14 cellular contexts compared by ENCODE assay signal in the genomic region with DNA sequence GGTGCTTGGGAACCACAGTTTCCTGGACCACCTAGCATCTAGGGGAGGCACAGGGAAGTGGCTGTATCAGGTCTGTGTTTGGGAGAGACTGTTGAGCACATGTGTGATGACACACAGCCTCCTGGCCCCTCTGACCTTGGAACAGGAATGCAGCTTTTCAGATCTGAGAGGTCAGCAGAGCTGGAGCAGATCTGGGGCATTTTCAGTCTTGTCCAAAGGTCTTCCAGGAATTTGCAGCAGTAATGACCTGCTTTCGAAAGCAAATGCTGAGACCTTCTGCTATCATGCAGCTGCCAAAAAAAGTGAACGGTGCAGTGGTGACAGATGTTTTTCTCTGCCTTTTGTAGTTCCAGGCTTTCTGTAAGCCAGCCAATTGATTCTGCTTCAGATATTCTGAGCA.
"Had no signal": no experiment of that assay in that cellular context is flagged by ENCODE, and none has a peak within 500 bp of the region (broad histone marks: within the 10 kb centered on the region; RNA-seq: fewer than 3 reads in every experiment).

No MANE protein-coding gene starts in this region.

- H2AFZ ChIP-seq: parathyroid adenoma had no signal

- ATAC-seq: lower lobe of right lung, natural killer cell had no signal

- DNase-seq: activated CD4-positive, alpha-beta T cell treated with anti-CD3 and anti-CD28 coated beads, Interleukin-2, amount 10 ng/mL, durations not matched to agents 7 days and 5 days; amniotic stem cell; effector memory CD4-positive, alpha-beta T cell; lower lobe of right lung; natural killer cell; stimulated activated CD4-positive, alpha-beta T cell treated with anti-CD3 and anti-CD28 coated beads, Interleukin-12 subunit alpha, Interleukin-12 subunit beta, amount 100 ng/mL, for 4 hours; stimulated activated CD4-positive, alpha-beta T cell treated with anti-CD3 and anti-CD28 coated beads, Interleukin-1b, Interleukin-23, amount 100 ng/mL, for 48 hours; stimulated activated naive CD4-positive, alpha-beta T cell treated with Interleukin-2 at 50 U/mL for 16 hours; T-helper 1 cell; thyroid gland had no signal

- H3K27me3 ChIP-seq: thyroid gland had no signal

- H3K36me3 Mint-ChIP-seq: activated naive CD8-positive, alpha-beta T cell; natural killer cell had no signal

- H3K36me3 ChIP-seq: esophagus muscularis mucosa, lower lobe of right lung, thyroid gland had no signal

- H3K4me1 ChIP-seq: lower lobe of right lung, parathyroid adenoma, thyroid gland had no signal

- H3K27me3 Mint-ChIP-seq: activated CD4-positive, alpha-beta T cell treated with anti-CD3 and anti-CD28 coated beads, Interleukin-2, amount 10 ng/mL, durations not matched to agents 7 days and 5 days had no signal

- H3K27ac Mint-ChIP-seq: activated CD4-positive, alpha-beta T cell treated with anti-CD3 and anti-CD28 coated beads, Interleukin-2, amount 10 ng/mL, durations not matched to agents 7 days and 5 days; activated naive CD8-positive, alpha-beta T cell; natural killer cell had no signal

- H3K4me3 ChIP-seq: esophagus muscularis mucosa, lower lobe of right lung, thyroid gland had no signal

- H3K79me2 ChIP-seq: parathyroid adenoma had no signal

- H3K4me3 Mint-ChIP-seq: activated CD4-positive, alpha-beta T cell treated with anti-CD3 and anti-CD28 coated beads, Interleukin-2, amount 10 ng/mL, durations not matched to agents 7 days and 5 days; activated naive CD8-positive, alpha-beta T cell; dendritic cell treated with granulocyte-macrophage colony-stimulating factor and Interleukin-4, amounts not matched to agents 40 ng/mL and 50 ng/mL, for 4 days; natural killer cell had no signal

- H3K9me3 ChIP-seq: esophagus muscularis mucosa, lower lobe of right lung, thyroid gland had no signal

- H3K9ac ChIP-seq: parathyroid adenoma had no signal

- H3K27ac ChIP-seq: esophagus muscularis mucosa, lower lobe of right lung, parathyroid adenoma, thyroid gland had no signal

- H3K9me3 Mint-ChIP-seq: activated CD4-positive, alpha-beta T cell treated with anti-CD3 and anti-CD28 coated beads, Interleukin-2, amount 10 ng/mL, durations not matched to agents 7 days and 5 days; dendritic cell treated with granulocyte-macrophage colony-stimulating factor and Interleukin-4, amounts not matched to agents 40 ng/mL and 50 ng/mL, for 4 days had no signal
